11 cellular contexts compared by ENCODE assay signal in the genomic region with DNA sequence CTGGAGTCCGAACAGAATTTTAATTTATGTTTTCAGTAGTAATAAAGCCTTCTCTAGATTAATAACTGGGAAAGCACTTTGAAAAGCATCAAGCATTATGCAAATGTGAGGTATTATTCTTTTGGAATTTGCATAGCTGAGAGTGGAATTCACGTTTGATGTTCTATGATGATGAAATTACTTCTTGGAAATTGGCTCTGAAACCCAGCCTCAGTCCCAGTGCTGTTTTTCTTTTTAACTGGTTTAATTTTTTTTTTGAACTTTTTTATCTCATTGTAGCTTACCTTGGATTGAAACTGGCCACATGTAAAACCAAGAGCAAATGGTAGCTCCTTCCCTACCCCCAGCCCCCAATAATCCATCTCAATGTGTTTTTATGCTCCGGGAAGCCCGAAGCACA. TPM values are rescaled to one million over a fixed set of nuclear protein-coding genes. Genes with fewer than 3 reads are reported as not detected.
DNase-seq lines count a peak whose midpoint lies in the region; ATAC-seq, FAIRE-seq and TF ChIP-seq lines count a peak whose summit lies in the region.
"Had no signal": no experiment of that assay in that cellular context is flagged by ENCODE, and none has a peak within 500 bp of the region (broad histone marks: within the 10 kb centered on the region; RNA-seq: fewer than 3 reads in every experiment).

No MANE protein-coding gene starts in this region.

- peaks cover 2% of the 10 kb centered on the region for H3K36me3 Mint-ChIP-seq in activated CD8-positive, alpha-beta T cell treated with anti-CD3 and anti-CD28 coated beads, Interleukin-2, amount 10 ng/mL, durations not matched to agents 7 days and 5 days (ENCODE audit: low read depth)
- H3K36me3 Mint-ChIP-seq in activated CD8-positive, alpha-beta T cell treated with anti-CD3 and anti-CD28 coated beads for 36 hours (ENCODE audit: low read depth): peaks cover 7% of the 10 kb centered on the region
- H3K36me3 Mint-ChIP-seq in stimulated activated naive B cell treated with anti-CD40 and anti-IgM and Interleukin-4, amounts not matched to agents 10 μg/mL and 1 μg/mL and 100 μg/mL, for 72 hours: peaks cover 8 to 13% of the 10 kb centered on the region in 2 donors

- peak overlapping the region; percentile 0 for H3K27ac ChIP-seq in layer of hippocampus (ENCODE audit: low read depth, low read length)

- H3K4me1 Mint-ChIP-seq in activated CD8-positive, alpha-beta T cell treated with anti-CD3 and anti-CD28 coated beads, Interleukin-2, amount 10 ng/mL, durations not matched to agents 7 days and 5 days (ENCODE audit: low read depth): peaks cover 19% of the 10 kb centered on the region
- H3K4me1 Mint-ChIP-seq in activated CD8-positive, alpha-beta T cell treated with anti-CD3 and anti-CD28 coated beads for 36 hours (ENCODE audit: low read depth): peaks cover 16% of the 10 kb centered on the region
- H3K4me1 Mint-ChIP-seq in stimulated activated naive B cell treated with anti-CD40 and anti-IgM and Interleukin-4, amounts not matched to agents 10 μg/mL and 1 μg/mL and 100 μg/mL, for 72 hours: peaks cover 18 to 35% of the 10 kb centered on the region in 2 donors

- H3K27me3 Mint-ChIP-seq in activated CD8-positive, alpha-beta T cell treated with anti-CD3 and anti-CD28 coated beads, Interleukin-2, amount 10 ng/mL, durations not matched to agents 7 days and 5 days (ENCODE audit: low read depth): peaks cover 10% of the 10 kb centered on the region
- H3K27me3 Mint-ChIP-seq in activated CD8-positive, alpha-beta T cell treated with anti-CD3 and anti-CD28 coated beads for 36 hours: peaks cover 3% of the 10 kb centered on the region
- H3K27me3 Mint-ChIP-seq in stimulated activated naive B cell treated with anti-CD40 and anti-IgM and Interleukin-4, amounts not matched to agents 10 μg/mL and 1 μg/mL and 100 μg/mL, for 72 hours: peaks cover 0 to 4% of the 10 kb centered on the region in 2 donors

- CTCF ChIA-PET in activated CD8-positive, alpha-beta T cell treated with anti-CD3 and anti-CD28 coated beads, Interleukin-2, amount 10 ng/mL, durations not matched to agents 7 days and 5 days (lab: Charles Lee): interaction anchor here (0.9 to 1.9 kb wide), 3 partner anchors 173 to 228 kb away, joined by 3 to 10 read pairs (median 4); no protein-coding TSS in a partner anchor
- CTCF ChIA-PET in activated CD8-positive, alpha-beta T cell treated with anti-CD3 and anti-CD28 coated beads for 36 hours (lab: Charles Lee): interaction anchor here (0.6 to 3.5 kb wide), 6 partner anchors 10 to 184 kb away, joined by 3 to 19 read pairs (median 3); no protein-coding TSS in a partner anchor

- no peaks in the 10 kb centered on the region for H3K27me3 ChIP-seq in layer of hippocampus (ENCODE audit: control insufficient read depth, insufficient read depth, low read length)
- H3K27me3 ChIP-seq: adrenal gland had no signal

- intact Hi-C loops in activated CD8-positive, alpha-beta T cell treated with anti-CD3 and anti-CD28 coated beads for 36 hours (cut with micrococcal nuclease): no loop called here

- H3K27ac Mint-ChIP-seq in activated CD8-positive, alpha-beta T cell treated with anti-CD3 and anti-CD28 coated beads, Interleukin-2, amount 10 ng/mL, durations not matched to agents 7 days and 5 days: no peak overlapping the region
- H3K27ac Mint-ChIP-seq in activated CD8-positive, alpha-beta T cell treated with anti-CD3 and anti-CD28 coated beads for 36 hours: no peak overlapping the region
- no peak overlapping the region for H3K27ac Mint-ChIP-seq in stimulated activated naive B cell treated with anti-CD40 and anti-IgM and Interleukin-4, amounts not matched to agents 10 μg/mL and 1 μg/mL and 100 μg/mL, for 72 hours

- peak; percentile 18 for FAIRE-seq in RCC 7860 (lab: Jason Lieb, UNC)
- FAIRE-seq: H54 had no signal

- H3K4me3 Mint-ChIP-seq in activated CD8-positive, alpha-beta T cell treated with anti-CD3 and anti-CD28 coated beads, Interleukin-2, amount 10 ng/mL, durations not matched to agents 7 days and 5 days: peak overlapping the region; percentile 15
- no peak overlapping the region for H3K4me3 Mint-ChIP-seq in activated CD8-positive, alpha-beta T cell treated with anti-CD3 and anti-CD28 coated beads for 36 hours
- peak overlapping the region; percentile 20 to 39 for H3K4me3 Mint-ChIP-seq in stimulated activated naive B cell treated with anti-CD40 and anti-IgM and Interleukin-4, amounts not matched to agents 10 μg/mL and 1 μg/mL and 100 μg/mL, for 72 hours

- DNase-seq in activated CD8-positive, alpha-beta T cell treated with anti-CD3 and anti-CD28 coated beads, Interleukin-2, amount 10 ng/mL, durations not matched to agents 7 days and 5 days: no peak
- no peak for DNase-seq in activated CD8-positive, alpha-beta T cell treated with anti-CD3 and anti-CD28 coated beads for 36 hours
- no peak for DNase-seq in RCC 7860 (ENCODE audit: low spot score)
- DNase-seq in stimulated activated naive B cell treated with anti-CD40 and anti-IgM and Interleukin-4, amounts not matched to agents 10 μg/mL and 1 μg/mL and 100 μg/mL, for 72 hours: no peak
- no peak for DNase-seq in C1 segment of cervical spinal cord (lab: John Stamatoyannopoulos, UW)
- DNase-seq in hypothalamus (lab: John Stamatoyannopoulos, UW): no peak
- DNase-seq: activated CD4-positive, CD25-positive, alpha-beta regulatory T cell treated with anti-CD3 and anti-CD28 coated beads, Interleukin-2, amount 50 U/mL, for 72 hours; adrenal gland had no signal

- ATAC-seq in activated CD8-positive, alpha-beta T cell treated with anti-CD3 and anti-CD28 coated beads, Interleukin-2, amount 10 ng/mL, durations not matched to agents 7 days and 5 days: no peak
- ATAC-seq in activated CD8-positive, alpha-beta T cell treated with anti-CD3 and anti-CD28 coated beads for 36 hours: no peak
- no peak for ATAC-seq in stimulated activated naive B cell treated with anti-CD40 and anti-IgM and Interleukin-4, amounts not matched to agents 10 μg/mL and 1 μg/mL and 100 μg/mL, for 72 hours (replicated peaks)
- no peak for ATAC-seq in GM18502 (IDR thresholded peaks at IDR 0.05; ENCODE audit: poor library complexity, unreplicated experiment)

- H3K9me3 Mint-ChIP-seq in activated CD8-positive, alpha-beta T cell treated with anti-CD3 and anti-CD28 coated beads, Interleukin-2, amount 10 ng/mL, durations not matched to agents 7 days and 5 days (ENCODE audit: insufficient read depth): no peaks in the 10 kb centered on the region
- peaks cover 10% of the 10 kb centered on the region for H3K9me3 Mint-ChIP-seq in activated CD8-positive, alpha-beta T cell treated with anti-CD3 and anti-CD28 coated beads for 36 hours
- H3K9me3 Mint-ChIP-seq in stimulated activated naive B cell treated with anti-CD40 and anti-IgM and Interleukin-4, amounts not matched to agents 10 μg/mL and 1 μg/mL and 100 μg/mL, for 72 hours: peaks cover 5 to 8% of the 10 kb centered on the region in 2 donors

- TF ChIP-seq CTCF in activated CD8-positive, alpha-beta T cell treated with anti-CD3 and anti-CD28 coated beads for 36 hours (IDR thresholded peaks at IDR 0.05): no peak

- POLR2A ChIA-PET in activated CD8-positive, alpha-beta T cell treated with anti-CD3 and anti-CD28 coated beads, Interleukin-2, amount 10 ng/mL, durations not matched to agents 7 days and 5 days (lab: Charles Lee): interaction anchor here (1.0 kb wide), 1 partner anchor 10 kb away, joined by 3 read pairs; no protein-coding TSS in a partner anchor
- POLR2A ChIA-PET in activated CD8-positive, alpha-beta T cell treated with anti-CD3 and anti-CD28 coated beads for 36 hours (lab: Charles Lee): no interaction called here

RNA-seq across cellular contexts. Expression of a gene that starts 1.2 kb away (rescaled TPM):
- total RNA-seq in activated CD8-positive, alpha-beta T cell treated with anti-CD3 and anti-CD28 coated beads, Interleukin-2, amount 10 ng/mL, durations not matched to agents 7 days and 5 days: 1 to 10 TPM; 1.6 to 2.0 TPM
- total RNA-seq in activated CD8-positive, alpha-beta T cell treated with anti-CD3 and anti-CD28 coated beads for 36 hours: 1 to 10 TPM; 1.5 to 2.1 TPM

RNA-seq across cellular contexts. Expression of a gene that starts 52.5 kb away (rescaled TPM):
- total RNA-seq in activated CD8-positive, alpha-beta T cell treated with anti-CD3 and anti-CD28 coated beads, Interleukin-2, amount 10 ng/mL, durations not matched to agents 7 days and 5 days: 10 to 100 TPM; 17.0 to 17.2 TPM
- 10 to 100 TPM; 17.3 to 17.6 TPM for total RNA-seq in activated CD8-positive, alpha-beta T cell treated with anti-CD3 and anti-CD28 coated beads for 36 hours
